6 cellular contexts compared by ENCODE assay signal in the genomic region with DNA sequence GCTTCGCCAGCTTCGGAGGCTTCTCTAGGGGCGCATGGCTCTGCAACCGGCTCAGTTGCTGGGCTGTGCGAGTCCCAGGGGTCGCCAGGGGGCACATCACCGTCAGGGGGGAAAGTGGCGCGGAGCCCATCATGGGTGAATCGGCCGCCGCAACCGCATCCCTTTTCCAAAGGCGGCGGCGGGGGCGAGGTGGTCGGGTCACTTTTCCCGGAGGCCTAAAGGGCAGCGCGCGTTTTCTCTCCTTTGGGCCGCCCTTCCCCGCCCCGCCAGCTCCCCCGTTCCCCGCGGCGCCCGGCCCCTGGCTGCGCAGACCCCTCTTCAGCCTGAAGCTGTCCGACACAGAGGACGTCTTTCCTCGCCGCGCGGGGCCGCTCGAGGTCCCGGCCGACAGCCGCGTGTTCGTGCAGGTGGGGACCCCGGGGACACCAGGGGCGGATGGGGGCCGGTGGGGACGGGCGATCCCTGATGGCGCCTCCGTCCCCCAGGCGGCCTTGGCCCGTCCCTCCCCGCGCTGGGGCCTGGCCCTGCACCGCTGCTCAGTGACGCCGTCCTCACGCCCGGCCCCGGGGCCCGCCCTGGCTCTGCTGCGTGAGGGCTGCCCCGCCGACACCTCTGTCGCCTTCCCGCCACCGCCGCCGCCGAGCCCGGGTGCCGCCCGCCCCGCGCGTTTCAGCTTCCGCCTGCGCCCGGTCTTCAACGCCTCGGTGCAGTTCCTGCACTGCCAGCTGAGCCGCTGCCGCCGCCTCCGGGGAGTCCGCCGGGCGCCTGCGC. TPM values are rescaled to one million over a fixed set of nuclear protein-coding genes. Genes with fewer than 3 reads are reported as not detected.
DNase-seq lines count a peak whose midpoint lies in the region; ATAC-seq and TF ChIP-seq lines count a peak whose summit lies in the region.

No MANE protein-coding gene starts in this region.

- peaks cover 4 to 26% (median 17%) of the 10 kb centered on the region in 9 donors for H3K36me3 ChIP-seq in heart right ventricle
- H3K36me3 ChIP-seq in mesodermal cell (ENCODE audit: control insufficient read depth, insufficient read depth, low read length): peaks cover 20% of the 10 kb centered on the region

- H3K27me3 ChIP-seq in heart right ventricle: peaks cover 11 to 57% (median 51%) of the 10 kb centered on the region in 7 donors

- intact Hi-C loops in heart right ventricle (cut with DNase I) (no loop called here), Right ventricle myocardium inferior (cut with DNase I) (no loop called here)

- 1 to 2% methylated on average over 70 to 90 of the region's 90 CpGs for WGBS in heart right ventricle, 2 donors
- WGBS in mesodermal cell (ENCODE audit: insufficient coverage in 2 of 2), 2 experiments: 1 to 2% methylated on average over 67 to 83 of the region's 90 CpGs

- ATAC-seq in heart right ventricle (no peak), Right ventricle myocardium inferior (no peak), HG03442 (IDR thresholded peaks at IDR 0.05; ENCODE audit: unreplicated experiment) (no peak), GM19328 (IDR thresholded peaks at IDR 0.05; ENCODE audit: unreplicated experiment) (no peak)

- H3K4me1 ChIP-seq in heart right ventricle (peaks cover 7 to 51% (median 34%) of the 10 kb centered on the region in 9 donors), mesodermal cell (ENCODE audit: control insufficient read depth, insufficient read depth, low read length, poor library complexity, severe bottlenecking) (peaks cover 9% of the 10 kb centered on the region)

- no peak for TF ChIP-seq CTCF in heart right ventricle (IDR thresholded peaks at IDR 0.05)

- no peaks in the 10 kb centered on the region for H3K9me3 ChIP-seq in heart right ventricle
- no peaks in the 10 kb centered on the region for H3K9me3 ChIP-seq in mesodermal cell (ENCODE audit: control insufficient read depth, low read length)

- DNase-seq in heart right ventricle (no peak), Right ventricle myocardium inferior (ENCODE audit: missing footprints) (no peak)
- peak; percentile 60 for DNase-seq in activated naive CD4-positive, alpha-beta T cell treated with Interleukin-2 at 50 U/mL for 16 hours

- peak overlapping the region in 2 of 10 donors; percentile 78 for H3K27ac ChIP-seq in heart right ventricle
- no peak overlapping the region for H3K27ac ChIP-seq in mesodermal cell (ENCODE audit: low read depth, low read length, severe bottlenecking)

- peak overlapping the region in 9 of 10 donors; percentile 21 to 49 (median 35) for H3K4me3 ChIP-seq in heart right ventricle
- H3K4me3 ChIP-seq in mesodermal cell (ENCODE audit: extremely low read depth, insufficient read depth, low read length, poor library complexity, severe bottlenecking): peak overlapping the region; percentile 39

RNA-seq across cellular contexts. Expression of a gene that starts 1.7 kb away (rescaled TPM):
- total RNA-seq in heart right ventricle: 10 to 100 TPM in 2 of 10 donors, 1 to 10 TPM in 8; 1.1 to 11.6 (median 4.7) TPM
- polyA plus RNA-seq in heart right ventricle: 1 to 10 TPM; 1.9 to 2.3 TPM
- 7.2 TPM for total RNA-seq in Right ventricle myocardium inferior
- polyA plus RNA-seq in mesodermal cell (2013, experiment 1 of 2): 3.5 TPM
- 1.6 TPM for polyA plus RNA-seq in mesodermal cell (2013, experiment 2 of 2)

RNA-seq across cellular contexts. Expression of a gene that starts 3.8 kb away (rescaled TPM):
- total RNA-seq in heart right ventricle (10 to 100 TPM in 3 of 10 donors, 1 to 10 TPM in 7; 5.7 to 12.9 (median 9.5) TPM), Right ventricle myocardium inferior (10.3 TPM)
- 10 to 100 TPM in 1 of 2 donors, 1 to 10 TPM in 1; 7.3 to 26.1 TPM for polyA plus RNA-seq in heart right ventricle
- polyA plus RNA-seq in mesodermal cell (2013, experiment 1 of 2): 32.0 TPM
- 26.5 TPM for polyA plus RNA-seq in mesodermal cell (2013, experiment 2 of 2)

RNA-seq across cellular contexts. Expression of a gene that starts 9.6 kb away (rescaled TPM):
- total RNA-seq in heart right ventricle: under 1 TPM in 6 of 10 donors, not detected in 4; 0.18 to 0.44 (median 0.24) TPM
- polyA plus RNA-seq in heart right ventricle: under 1 TPM in 1 of 2 donors, not detected in 1; 0.74 TPM
- 0.19 TPM for total RNA-seq in Right ventricle myocardium inferior
- 47.8 TPM for polyA plus RNA-seq in mesodermal cell (2013, experiment 1 of 2)
- 36.4 TPM for polyA plus RNA-seq in mesodermal cell (2013, experiment 2 of 2)

RNA-seq across cellular contexts. Expression of a gene that starts 12.6 kb away (rescaled TPM):
- total RNA-seq in heart right ventricle (10 to 100 TPM; 21.3 to 32.5 (median 24.6) TPM), Right ventricle myocardium inferior (28.0 TPM)
- polyA plus RNA-seq in heart right ventricle: 10 to 100 TPM; 13.1 to 53.8 TPM
- 29.5 TPM for polyA plus RNA-seq in mesodermal cell (2013, experiment 1 of 2)
- polyA plus RNA-seq in mesodermal cell (2013, experiment 2 of 2): 25.5 TPM

RNA-seq across cellular contexts. Expression of a gene that starts 27.1 kb away (rescaled TPM):
- total RNA-seq in heart right ventricle (10 to 100 TPM; 54.9 to 97.5 (median 71.4) TPM), Right ventricle myocardium inferior (111 TPM)
- 100 to 1,000 TPM; 110 to 188 TPM for polyA plus RNA-seq in heart right ventricle
- polyA plus RNA-seq in mesodermal cell (2013, experiment 1 of 2): 40.1 TPM
- 36.8 TPM for polyA plus RNA-seq in mesodermal cell (2013, experiment 2 of 2)
